14 cellular contexts compared by ENCODE assay signal in genomic region chr19:40771101-40771539, GRCh38. TPM values are rescaled to one million over a fixed set of nuclear protein-coding genes. Genes with fewer than 3 reads are reported as not detected.
DNase-seq lines count a peak whose midpoint lies in the region; ATAC-seq and TF ChIP-seq lines count a peak whose summit lies in the region.
"Had no signal": no experiment of that assay in that cellular context is flagged by ENCODE, and none has a peak within 500 bp of the region (broad histone marks: within the 10 kb centered on the region; RNA-seq: fewer than 3 reads in every experiment).

No MANE protein-coding gene starts in this region.

- TF ChIP-seq POLR2A in GM18505 (IDR thresholded peaks at IDR 0.05; ENCODE audit: borderline replicate concordance, extremely low read depth, insufficient read depth, insufficient read length): no peak

- peaks cover 2 to 52% of the 10 kb centered on the region in 2 experiments for H3K36me3 ChIP-seq in HEK293 (ENCODE audit: control insufficient read depth in 2 of 2, insufficient read depth in 1 of 2, low read length in 2 of 2)

- intact Hi-C loops in left colon (cut with DNase I, micrococcal nuclease): no loop called here

- peak; percentile 30 for DNase-seq in DMS 273 (lab: John Stamatoyannopoulos, UW; ENCODE audit: unreplicated experiment)
- no peak for DNase-seq in DMS 273 treated with DMSO at 0.1 percent for 48 hours (lab: John Stamatoyannopoulos, UW)
- peak; percentile 26 for DNase-seq in SK-N-DZ (ENCODE audit: low spot score)
- DNase-seq in left colon: no peak
- DNase-seq in GOT3 (lab: John Stamatoyannopoulos, UW): no peak
- DNase-seq: 8988T; activated CD4-positive, CD25-positive, alpha-beta regulatory T cell; GDM1; IMR-90; substantia nigra had no signal

- no peak overlapping the region for H3K27ac ChIP-seq in HEK293 (ENCODE audit: extremely low read depth, low read depth, low read length)

- H3K4me3 ChIP-seq in HEK293 (ENCODE audit: low read depth, low read length): no peak overlapping the region

- ATAC-seq in left colon (peak; percentile 50), GM19035 (IDR thresholded peaks at IDR 0.05; ENCODE audit: unreplicated experiment) (no peak), GM18505 (IDR thresholded peaks at IDR 0.05; ENCODE audit: unreplicated experiment) (no peak)

- H3K9me3 ChIP-seq in HEK293 (ENCODE audit: control insufficient read depth, insufficient read depth, low read depth, low read length): no peaks in the 10 kb centered on the region

- POLR2A ChIA-PET in HEK293 (lab: Yijun Ruan, JAX): interaction anchor here (0.5 to 2.8 kb wide), 6 partner anchors 21 to 604 kb away, joined by 3 to 14 read pairs (median 4); partner anchors contain the start of genes ACTMAP, COQ8B, EGLN2 and ITPKC

- TF ChIP-seq CTCF in HEK293 (tag by site-specific recombination; IDR thresholded peaks at IDR 0.05): no peak

- CTCF ChIA-PET in HEK293 (lab: Yijun Ruan, JAX): interaction anchor here (0.6 to 1.2 kb wide), 4 partner anchors 19 to 490 kb away, joined by 3 to 4 read pairs (median 3); no protein-coding TSS in a partner anchor

- no peaks in the 10 kb centered on the region for H3K4me1 ChIP-seq in HEK293 (ENCODE audit: control insufficient read depth, insufficient read depth, low read length)

TF ChIP-seq in HEK293, 187 proteins besides CTCF, POLR2A, EP300 and RAD21:
- TF ChIP-seq ZSCAN30 (tag by site-specific recombination; IDR thresholded peaks at IDR 0.05): 0 out of 2 replicates have a peak, but pooled peaks have one; percentile 6
- peak; percentile 51 for TF ChIP-seq FEZF1 (tag by site-specific recombination; IDR thresholded peaks at IDR 0.05)
- no peak for TF ChIP-seq ZNF777 (tag by site-specific recombination; IDR thresholded peaks at IDR 0.05; ENCODE audit: borderline replicate concordance)
- TF ChIP-seq SP2 (tag by site-specific recombination; IDR thresholded peaks at IDR 0.05): peak; percentile 77
- 0 out of 2 replicates have a peak, but pooled peaks have one; percentile 6 for TF ChIP-seq SP3 (tag by site-specific recombination; IDR thresholded peaks at IDR 0.05)
- no peak for TF ChIP-seq ZNF621 (tag by site-specific recombination; IDR thresholded peaks at IDR 0.05)
- TF ChIP-seq ZNF274 (IDR thresholded peaks at IDR 0.05; ENCODE audit: low read length): no peak
- no peak for TF ChIP-seq ZNF274 (tag by site-specific recombination; IDR thresholded peaks at IDR 0.05; ENCODE audit: borderline replicate concordance)
TF ChIP-seq in HEK293: peak in this region for 4.

RNA-seq across cellular contexts. Expression of gene MIA, which starts 4.2 kb away (rescaled TPM):
- not detected in 2 replicates for polyA plus RNA-seq in SK-N-DZ (2014; cell fraction: cytosol; rRNA removed)
- polyA plus RNA-seq in SK-N-DZ (2014; cell fraction: nucleus; rRNA removed): 3.9 TPM in 1 of 2 replicates, not detected in the other
- 1 to 10 TPM in 1 of 2 donors, not detected in 1; 1.7 TPM for total RNA-seq in left colon
- total RNA-seq: IMR-90, myocyte had no signal

RNA-seq across cellular contexts. Expression of gene RAB4B, which starts 6.9 kb away (rescaled TPM):
- 12.7 and 14.5 TPM in 2 replicates for polyA plus RNA-seq in SK-N-DZ (2014; cell fraction: cytosol; rRNA removed)
- polyA plus RNA-seq in SK-N-DZ (2014; cell fraction: nucleus; rRNA removed): 11.5 and 12.8 TPM in 2 replicates
- 10 to 100 TPM; 65.9 to 67.9 TPM for total RNA-seq in left colon

RNA-seq across cellular contexts. Expression of gene SNRPA, which starts 20.1 kb away (rescaled TPM):
- 163 TPM in 2 replicates for polyA plus RNA-seq in SK-N-DZ (2014; cell fraction: cytosol; rRNA removed)
- polyA plus RNA-seq in SK-N-DZ (2014; cell fraction: nucleus; rRNA removed): 165 and 289 TPM in 2 replicates
- total RNA-seq in left colon: 10 to 100 TPM; 43.4 to 68.0 TPM

RNA-seq across cellular contexts. Expression of gene ACTMAP, which starts 20.8 kb away (rescaled TPM):
- polyA plus RNA-seq in SK-N-DZ (2014; cell fraction: cytosol; rRNA removed): 1.7 and 1.8 TPM in 2 replicates
- 2.6 and 9.5 TPM in 2 replicates for polyA plus RNA-seq in SK-N-DZ (2014; cell fraction: nucleus; rRNA removed)
- 10 to 100 TPM; 12.1 to 12.4 TPM for total RNA-seq in left colon

RNA-seq across cellular contexts. Expression of gene EGLN2, which starts 27.9 kb away (rescaled TPM):
- 60.7 and 81.0 TPM in 2 replicates for polyA plus RNA-seq in SK-N-DZ (2014; cell fraction: cytosol; rRNA removed)
- 85.8 and 106 TPM in 2 replicates for polyA plus RNA-seq in SK-N-DZ (2014; cell fraction: nucleus; rRNA removed)
- total RNA-seq in left colon: 10 to 100 TPM; 95.3 to 96.9 TPM

Comparison
In these comparisons a context has a peak if more than half of its experiments do, and no peak if none do; other contexts are left out.
1. DNase-seq: peak in DMS 273 (single experiment) and SK-N-DZ (single experiment); none in DMS 273 treated with DMSO at 0.1 percent for 48 hours (single experiment), left colon (0 of 2) and GOT3 (single experiment).